ENCODE assay signal across 1 cellular context in genomic region chr6:138231399-138231886, GRCh38.
TF ChIP-seq lines count a peak whose summit lies in the region.

No MANE protein-coding gene starts in this region.

TF ChIP-seq in HepG2, 621 proteins besides CTCF, POLR2A, EP300 and RAD21 (continued from another document):
- TF ChIP-seq FOXA1 (IDR thresholded peaks at IDR 0.05), result peak; percentile 92
- TF ChIP-seq FOXA1 (CRISPR knock-in tag; IDR thresholded peaks at IDR 0.05), result peak; percentile 81
- no peak for TF ChIP-seq HDAC6 (IDR thresholded peaks at IDR 0.05; ENCODE audit: low read depth, low read length)
- no peak for TF ChIP-seq ZSCAN9 (CRISPR knock-in tag; IDR thresholded peaks at IDR 0.05; ENCODE audit: borderline replicate concordance)
- no peak for TF ChIP-seq JUND (CRISPR knock-in tag; IDR thresholded peaks at IDR 0.05)
- peak; percentile 69; the same call in 1 of the 2 replicates for TF ChIP-seq PHF21A (CRISPR knock-in tag; IDR thresholded peaks at IDR 0.05)
